Comparison of ENCODE assay signal across 1 cellular context in the genomic region with DNA sequence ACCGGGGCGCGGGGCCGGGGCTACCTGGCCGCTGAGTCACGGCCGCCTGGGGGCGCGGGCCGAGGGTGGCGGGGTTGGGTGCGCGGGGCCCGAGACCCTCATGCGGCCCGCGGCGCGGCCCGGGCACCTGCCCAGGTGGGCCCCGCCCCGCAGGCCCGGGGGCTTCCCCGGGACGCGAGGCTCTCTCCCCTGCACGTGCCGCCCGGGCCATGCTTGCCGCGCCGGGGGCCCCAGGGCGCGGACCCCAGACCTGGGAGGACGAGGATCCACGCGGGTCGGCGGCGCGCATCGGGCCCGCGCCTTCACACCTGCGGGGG.
TF ChIP-seq lines count a peak whose summit lies in the region.

No MANE protein-coding gene starts in this region.

TF ChIP-seq in H1, 55 proteins besides CTCF, POLR2A, EP300 and RAD21 (continued from another document):
- TF ChIP-seq, protein P1, sequence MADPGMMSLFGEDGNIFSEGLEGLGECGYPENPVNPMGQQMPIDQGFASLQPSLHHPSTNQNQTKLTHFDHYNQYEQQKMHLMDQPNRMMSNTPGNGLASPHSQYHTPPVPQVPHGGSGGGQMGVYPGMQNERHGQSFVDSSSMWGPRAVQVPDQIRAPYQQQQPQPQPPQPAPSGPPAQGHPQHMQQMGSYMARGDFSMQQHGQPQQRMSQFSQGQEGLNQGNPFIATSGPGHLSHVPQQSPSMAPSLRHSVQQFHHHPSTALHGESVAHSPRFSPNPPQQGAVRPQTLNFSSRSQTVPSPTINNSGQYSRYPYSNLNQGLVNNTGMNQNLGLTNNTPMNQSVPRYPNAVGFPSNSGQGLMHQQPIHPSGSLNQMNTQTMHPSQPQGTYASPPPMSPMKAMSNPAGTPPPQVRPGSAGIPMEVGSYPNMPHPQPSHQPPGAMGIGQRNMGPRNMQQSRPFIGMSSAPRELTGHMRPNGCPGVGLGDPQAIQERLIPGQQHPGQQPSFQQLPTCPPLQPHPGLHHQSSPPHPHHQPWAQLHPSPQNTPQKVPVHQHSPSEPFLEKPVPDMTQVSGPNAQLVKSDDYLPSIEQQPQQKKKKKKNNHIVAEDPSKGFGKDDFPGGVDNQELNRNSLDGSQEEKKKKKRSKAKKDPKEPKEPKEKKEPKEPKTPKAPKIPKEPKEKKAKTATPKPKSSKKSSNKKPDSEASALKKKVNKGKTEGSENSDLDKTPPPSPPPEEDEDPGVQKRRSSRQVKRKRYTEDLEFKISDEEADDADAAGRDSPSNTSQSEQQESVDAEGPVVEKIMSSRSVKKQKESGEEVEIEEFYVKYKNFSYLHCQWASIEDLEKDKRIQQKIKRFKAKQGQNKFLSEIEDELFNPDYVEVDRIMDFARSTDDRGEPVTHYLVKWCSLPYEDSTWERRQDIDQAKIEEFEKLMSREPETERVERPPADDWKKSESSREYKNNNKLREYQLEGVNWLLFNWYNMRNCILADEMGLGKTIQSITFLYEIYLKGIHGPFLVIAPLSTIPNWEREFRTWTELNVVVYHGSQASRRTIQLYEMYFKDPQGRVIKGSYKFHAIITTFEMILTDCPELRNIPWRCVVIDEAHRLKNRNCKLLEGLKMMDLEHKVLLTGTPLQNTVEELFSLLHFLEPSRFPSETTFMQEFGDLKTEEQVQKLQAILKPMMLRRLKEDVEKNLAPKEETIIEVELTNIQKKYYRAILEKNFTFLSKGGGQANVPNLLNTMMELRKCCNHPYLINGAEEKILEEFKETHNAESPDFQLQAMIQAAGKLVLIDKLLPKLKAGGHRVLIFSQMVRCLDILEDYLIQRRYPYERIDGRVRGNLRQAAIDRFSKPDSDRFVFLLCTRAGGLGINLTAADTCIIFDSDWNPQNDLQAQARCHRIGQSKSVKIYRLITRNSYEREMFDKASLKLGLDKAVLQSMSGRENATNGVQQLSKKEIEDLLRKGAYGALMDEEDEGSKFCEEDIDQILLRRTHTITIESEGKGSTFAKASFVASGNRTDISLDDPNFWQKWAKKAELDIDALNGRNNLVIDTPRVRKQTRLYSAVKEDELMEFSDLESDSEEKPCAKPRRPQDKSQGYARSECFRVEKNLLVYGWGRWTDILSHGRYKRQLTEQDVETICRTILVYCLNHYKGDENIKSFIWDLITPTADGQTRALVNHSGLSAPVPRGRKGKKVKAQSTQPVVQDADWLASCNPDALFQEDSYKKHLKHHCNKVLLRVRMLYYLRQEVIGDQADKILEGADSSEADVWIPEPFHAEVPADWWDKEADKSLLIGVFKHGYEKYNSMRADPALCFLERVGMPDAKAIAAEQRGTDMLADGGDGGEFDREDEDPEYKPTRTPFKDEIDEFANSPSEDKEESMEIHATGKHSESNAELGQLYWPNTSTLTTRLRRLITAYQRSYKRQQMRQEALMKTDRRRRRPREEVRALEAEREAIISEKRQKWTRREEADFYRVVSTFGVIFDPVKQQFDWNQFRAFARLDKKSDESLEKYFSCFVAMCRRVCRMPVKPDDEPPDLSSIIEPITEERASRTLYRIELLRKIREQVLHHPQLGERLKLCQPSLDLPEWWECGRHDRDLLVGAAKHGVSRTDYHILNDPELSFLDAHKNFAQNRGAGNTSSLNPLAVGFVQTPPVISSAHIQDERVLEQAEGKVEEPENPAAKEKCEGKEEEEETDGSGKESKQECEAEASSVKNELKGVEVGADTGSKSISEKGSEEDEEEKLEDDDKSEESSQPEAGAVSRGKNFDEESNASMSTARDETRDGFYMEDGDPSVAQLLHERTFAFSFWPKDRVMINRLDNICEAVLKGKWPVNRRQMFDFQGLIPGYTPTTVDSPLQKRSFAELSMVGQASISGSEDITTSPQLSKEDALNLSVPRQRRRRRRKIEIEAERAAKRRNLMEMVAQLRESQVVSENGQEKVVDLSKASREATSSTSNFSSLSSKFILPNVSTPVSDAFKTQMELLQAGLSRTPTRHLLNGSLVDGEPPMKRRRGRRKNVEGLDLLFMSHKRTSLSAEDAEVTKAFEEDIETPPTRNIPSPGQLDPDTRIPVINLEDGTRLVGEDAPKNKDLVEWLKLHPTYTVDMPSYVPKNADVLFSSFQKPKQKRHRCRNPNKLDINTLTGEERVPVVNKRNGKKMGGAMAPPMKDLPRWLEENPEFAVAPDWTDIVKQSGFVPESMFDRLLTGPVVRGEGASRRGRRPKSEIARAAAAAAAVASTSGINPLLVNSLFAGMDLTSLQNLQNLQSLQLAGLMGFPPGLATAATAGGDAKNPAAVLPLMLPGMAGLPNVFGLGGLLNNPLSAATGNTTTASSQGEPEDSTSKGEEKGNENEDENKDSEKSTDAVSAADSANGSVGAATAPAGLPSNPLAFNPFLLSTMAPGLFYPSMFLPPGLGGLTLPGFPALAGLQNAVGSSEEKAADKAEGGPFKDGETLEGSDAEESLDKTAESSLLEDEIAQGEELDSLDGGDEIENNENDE (IDR thresholded peaks at IDR 0.05; ENCODE audit: insufficient replicate concordance, low read length), result no peak
- TF ChIP-seq KDM4A (IDR thresholded peaks at IDR 0.05; ENCODE audit: low read depth, low read length, severe bottlenecking) (peak; percentile 43), KDM1A (IDR thresholded peaks at IDR 0.05; ENCODE audit: borderline replicate concordance, low read length) (no peak), HDAC2 (IDR thresholded peaks at IDR 0.05; ENCODE audit: borderline replicate concordance in 1 of 2, low read depth in 2 of 2, low read length in 2 of 2) (no peak), TBP (IDR thresholded peaks at IDR 0.05; ENCODE audit: low read depth, low read length) (no peak)
- TF ChIP-seq, protein P2, sequence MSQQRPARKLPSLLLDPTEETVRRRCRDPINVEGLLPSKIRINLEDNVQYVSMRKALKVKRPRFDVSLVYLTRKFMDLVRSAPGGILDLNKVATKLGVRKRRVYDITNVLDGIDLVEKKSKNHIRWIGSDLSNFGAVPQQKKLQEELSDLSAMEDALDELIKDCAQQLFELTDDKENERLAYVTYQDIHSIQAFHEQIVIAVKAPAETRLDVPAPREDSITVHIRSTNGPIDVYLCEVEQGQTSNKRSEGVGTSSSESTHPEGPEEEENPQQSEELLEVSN (IDR thresholded peaks at IDR 0.05), result 0 out of 2 replicates have a peak, but pooled peaks have one; percentile 11
